8 cellular contexts compared by ENCODE assay signal in genomic region chr3:166630190-166630589, GRCh38.
"Had no signal": no experiment of that assay in that cellular context is flagged by ENCODE, and none has a peak within 500 bp of the region (broad histone marks: within the 10 kb centered on the region; RNA-seq: fewer than 3 reads in every experiment).

No MANE protein-coding gene starts in this region.

- FAIRE-seq: G401.6, GM12878, GM12891, GM12892, GM18507, GM19239 had no signal

- DNase-seq: GDM1, GF-D8 had no signal

- H3K4me3 ChIP-seq: GM12878 had no signal

- ATAC-seq: GM12878 had no signal
